16 cellular contexts compared by ENCODE assay signal in genomic region chr4:72094054-72094780, GRCh38.
A peak's percentile ranks its signal among the peaks of the same experiment; 100 is the strongest.
DNase-seq lines count a peak whose midpoint lies in the region; ATAC-seq and TF ChIP-seq lines count a peak whose summit lies in the region.
"Had no signal": no experiment of that assay in that cellular context is flagged by ENCODE, and none has a peak within 500 bp of the region (broad histone marks: within the 10 kb centered on the region; RNA-seq: fewer than 3 reads in every experiment).

No MANE protein-coding gene starts in this region.

- DNase-seq in DMS79 treated with DMSO at 0.1 percent for 48 hours (lab: John Stamatoyannopoulos, UW) (peak; percentile 84), NCI-H187 treated with DMSO at 0.1 percent for 48 hours (lab: John Stamatoyannopoulos, UW) (peak; percentile 98), SHP77 treated with DMSO at 0.1 percent for 48 hours (lab: John Stamatoyannopoulos, UW) (peak; percentile 62), neuronal stem cell (ENCODE audit: low spot score) (no peak), SK-N-SH (no peak), NCI-H2196 treated with DMSO at 0.1 percent for 48 hours (lab: John Stamatoyannopoulos, UW; ENCODE audit: unreplicated experiment) (no peak)
- DNase-seq: activated CD4-positive, alpha-beta T cell treated with anti-CD3 and anti-CD28 coated beads, Interleukin-2, amount 50 U/mL, for 1 hour; activated CD8-positive, alpha-beta memory T cell treated with anti-CD3 and anti-CD28 coated beads, Interleukin-2, amount 50 U/mL, for 48 hours; activated effector memory CD4-positive, alpha-beta T cell treated with anti-CD3 and anti-CD28 coated beads, Interleukin-2, amount 50 U/mL, for 16 hours; brain microvascular endothelial cell; hippocampal formation; NCI-H226; substantia nigra; SW 1271 had no signal

- no CpG with 5 or more reads among the region's 5 CpGs for WGBS in neuronal stem cell (ENCODE audit: extremely low coverage in 2 of 2, insufficient read length in 2 of 2, insufficient replicate concordance in 1 of 2), 2 donors
- 60% methylated on average over 2 of the region's 5 CpGs for WGBS in SK-N-SH (ENCODE audit: low lambda C conversion rate)

- H3F3A ChIP-seq in SK-N-SH (replicated peaks; ENCODE audit: insufficient read depth): no peaks in the 10 kb centered on the region

- no peaks in the 10 kb centered on the region for H3K79me2 ChIP-seq in SK-N-SH (ENCODE audit: insufficient read depth)

- H3K9me3 ChIP-seq in neuronal stem cell (replicated peaks in 1 of 2; ENCODE audit: control insufficient read depth in 2 of 2, insufficient read depth in 1 of 2, low read depth in 1 of 2, low read length in 2 of 2): no peaks in the 10 kb centered on the region
- H3K9me3 ChIP-seq in SK-N-SH: no peaks in the 10 kb centered on the region
- H3K9me3 ChIP-seq: HAP-1 had no signal

- H3K9me2 ChIP-seq in SK-N-SH: no peaks in the 10 kb centered on the region

- H3K4me1 ChIP-seq in neuronal stem cell (ENCODE audit: control insufficient read depth in 2 of 2, insufficient read depth in 1 of 2, low read depth in 1 of 2, low read length in 2 of 2): peaks cover 0 to 4% of the 10 kb centered on the region in 2 donors
- no peaks in the 10 kb centered on the region for H3K4me1 ChIP-seq in SK-N-SH (ENCODE audit: control insufficient read depth in 1 of 2, insufficient read depth in 2 of 2, low read depth in 1 of 2, low read length in 1 of 2)
- H3K4me1 ChIP-seq: HAP-1 had no signal

- H3K27me3 ChIP-seq in neuronal stem cell (ENCODE audit: control insufficient read depth in 3 of 3, insufficient read depth in 3 of 3, low read depth in 1 of 3, low read length in 3 of 3) (no peaks in the 10 kb centered on the region), SK-N-SH (ENCODE audit: insufficient read depth) (no peaks in the 10 kb centered on the region)
- H3K27me3 ChIP-seq: brain microvascular endothelial cell had no signal

- H3K4me2 ChIP-seq in neuronal stem cell (ENCODE audit: insufficient read depth, low read length, poor library complexity, severe bottlenecking): no peak overlapping the region
- no peak overlapping the region for H3K4me2 ChIP-seq in SK-N-SH

- no peak overlapping the region for H3K23ac ChIP-seq in neuronal stem cell (ENCODE audit: low read depth, low read length, poor library complexity)

- H4K20me1 ChIP-seq in SK-N-SH (ENCODE audit: insufficient read depth): no peaks in the 10 kb centered on the region

- no peak for TF ChIP-seq CTCF in SK-N-SH (IDR thresholded peaks at IDR 0.05)

- no peak overlapping the region for H4K8ac ChIP-seq in neuronal stem cell (ENCODE audit: low read depth, low read length)

- no peak overlapping the region for H3K4ac ChIP-seq in neuronal stem cell (ENCODE audit: low read length)

- no peak overlapping the region for H2BK15ac ChIP-seq in neuronal stem cell (ENCODE audit: low read length)

- H2BK120ac ChIP-seq in neuronal stem cell (ENCODE audit: low read depth, low read length): no peak overlapping the region

- H3K36me3 ChIP-seq in neuronal stem cell (replicated peaks in 1 of 2; ENCODE audit: control insufficient read depth in 2 of 2, insufficient read depth in 2 of 2, low read length in 2 of 2): no peaks in the 10 kb centered on the region
- no peaks in the 10 kb centered on the region for H3K36me3 ChIP-seq in SK-N-SH (replicated peaks in 1 of 2; ENCODE audit: control insufficient read depth in 1 of 2, insufficient read depth in 2 of 2, low read length in 1 of 2)
- H3K36me3 ChIP-seq: brain microvascular endothelial cell, HAP-1 had no signal

- POLR2A ChIA-PET in SK-N-SH (lab: Yijun Ruan, JAX): no interaction called here

- H2AFZ ChIP-seq in neuronal stem cell (ENCODE audit: low read length) (no peak overlapping the region), SK-N-SH (ENCODE audit: low read depth) (no peak overlapping the region)

- no peak overlapping the region for H4K91ac ChIP-seq in neuronal stem cell (ENCODE audit: low read depth, low read length, poor library complexity)

- no peak for TF ChIP-seq RAD21 in SK-N-SH (IDR thresholded peaks at IDR 0.05; ENCODE audit: low read length)

- H3K27ac ChIP-seq in neuronal stem cell (replicated peaks; ENCODE audit: low read length) (no peak overlapping the region), SK-N-SH (ENCODE audit: low read depth in 2 of 2, low read length in 1 of 2) (no peak overlapping the region)
- H3K27ac ChIP-seq: brain microvascular endothelial cell had no signal

- H3K14ac ChIP-seq in neuronal stem cell (ENCODE audit: low read length): no peak overlapping the region

- peak overlapping the region; percentile 4 for H3K9ac ChIP-seq in neuronal stem cell (ENCODE audit: low read depth, low read length, poor library complexity)
- no peak overlapping the region for H3K9ac ChIP-seq in SK-N-SH

- H3K18ac ChIP-seq in neuronal stem cell (ENCODE audit: low read length): peak overlapping the region; percentile 64

- H3K4me3 ChIP-seq in neuronal stem cell (ENCODE audit: low read length in 2 of 2): no peak overlapping the region
- no peak overlapping the region for H3K4me3 ChIP-seq in SK-N-SH (ENCODE audit: low read depth in 2 of 2, low read length in 1 of 2)
- H3K4me3 ChIP-seq: HAP-1 had no signal

- no peak overlapping the region for H2BK12ac ChIP-seq in neuronal stem cell (ENCODE audit: low read length)

- no peak for ATAC-seq in GM21737 (IDR thresholded peaks at IDR 0.05; ENCODE audit: unreplicated experiment)

- no peak overlapping the region for H2AK5ac ChIP-seq in neuronal stem cell (ENCODE audit: low read depth, low read length)

- no peak overlapping the region for H2BK5ac ChIP-seq in neuronal stem cell (ENCODE audit: low read length)

- CTCF ChIA-PET in SK-N-SH (lab: Yijun Ruan, JAX): interaction anchor here (0.8 to 1.6 kb wide), 2 partner anchors 10 to 25 kb away, joined by 3 to 4 read pairs; no protein-coding TSS in a partner anchor

- H3K79me1 ChIP-seq in neuronal stem cell (ENCODE audit: low read depth, low read length): no peaks in the 10 kb centered on the region

- no peak for TF ChIP-seq EP300 in SK-N-SH (IDR thresholded peaks at IDR 0.05; ENCODE audit: borderline replicate concordance in 1 of 2, low read depth in 1 of 2, low read length in 1 of 2)

TF ChIP-seq in SK-N-SH, 30 proteins besides CTCF, POLR2A, EP300 and RAD21:
- TF ChIP-seq EZH2phosphoT487 (IDR thresholded peaks at IDR 0.05; ENCODE audit: borderline replicate concordance, low read depth) (no peak), MAX (IDR thresholded peaks at IDR 0.05; ENCODE audit: low read depth) (no peak), MEF2A (IDR thresholded peaks at IDR 0.05; ENCODE audit: borderline replicate concordance, low read depth) (no peak), TAF1 (IDR thresholded peaks at IDR 0.05; ENCODE audit: borderline replicate concordance, low read depth, low read length) (no peak)

Comparison
In these comparisons a context has a peak if more than half of its experiments do, and no peak if none do; other contexts are left out.
1. DNase-seq: peak in DMS79 treated with DMSO at 0.1 percent for 48 hours (single experiment), NCI-H187 treated with DMSO at 0.1 percent for 48 hours (single experiment) and SHP77 treated with DMSO at 0.1 percent for 48 hours (single experiment); none in neuronal stem cell (single experiment), SK-N-SH (single experiment) and NCI-H2196 treated with DMSO at 0.1 percent for 48 hours (single experiment).